16 cellular contexts compared by ENCODE assay signal in the genomic region with DNA sequence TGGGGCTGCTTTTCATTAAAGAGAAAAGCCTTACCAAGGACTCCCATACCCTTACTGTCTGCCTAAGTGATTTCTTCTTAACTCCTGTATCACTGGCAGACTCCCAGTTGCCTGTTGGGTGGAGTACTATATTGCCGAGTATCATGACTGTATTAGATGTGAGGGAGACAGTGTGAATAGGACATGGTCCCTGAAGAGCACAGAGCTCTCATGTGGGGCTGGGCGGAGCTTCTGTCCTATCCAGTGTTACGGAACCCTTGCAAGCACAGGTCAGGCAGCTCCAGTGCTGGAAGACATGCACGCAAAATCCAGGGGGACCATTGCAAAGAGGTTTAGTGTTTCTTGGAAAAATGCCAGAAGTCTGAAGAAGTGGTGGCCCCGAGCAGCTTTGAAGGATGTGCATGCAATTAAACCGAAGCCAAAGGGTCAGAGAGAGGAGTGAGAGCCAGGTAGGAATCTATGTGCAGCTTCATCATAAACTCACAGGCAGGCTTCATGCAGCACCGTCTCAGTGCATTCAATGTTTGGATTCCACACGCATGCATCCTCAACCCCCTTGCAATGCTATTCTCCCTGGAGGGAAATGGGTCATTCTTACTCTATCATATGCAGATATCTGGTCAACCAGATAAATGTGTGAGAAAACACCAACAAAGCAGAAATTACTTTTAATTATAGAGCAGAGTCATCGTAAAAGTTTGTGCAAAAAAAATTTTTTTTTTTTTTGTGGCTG. TPM values are rescaled to one million over a fixed set of nuclear protein-coding genes. Genes with fewer than 3 reads are reported as not detected.
DNase-seq lines count a peak whose midpoint lies in the region; ATAC-seq and TF ChIP-seq lines count a peak whose summit lies in the region.
"Had no signal": no experiment of that assay in that cellular context is flagged by ENCODE, and none has a peak within 500 bp of the region (broad histone marks: within the 10 kb centered on the region; RNA-seq: fewer than 3 reads in every experiment).

No MANE protein-coding gene starts in this region.

- intact Hi-C loops in mucosa of descending colon (cut with DNase I, micrococcal nuclease): no loop called here

- ATAC-seq in mucosa of descending colon: peak; percentile 72
- no peak for ATAC-seq in GM21367 (IDR thresholded peaks at IDR 0.05; ENCODE audit: unreplicated experiment)
- no peak for ATAC-seq in GM21528 (IDR thresholded peaks at IDR 0.05; ENCODE audit: low FRiP score, unreplicated experiment)
- ATAC-seq: foreskin keratinocyte; stimulated activated effector memory CD8-positive, alpha-beta T cell treated with anti-CD3 and anti-CD28 coated beads, Interleukin-12 subunit alpha, Interleukin-12 subunit beta, amount 100 ng/mL, for 72 hours had no signal

- no peaks in the 10 kb centered on the region for H3K4me1 ChIP-seq in mucosa of descending colon (ENCODE audit: low read depth)
- H3K4me1 ChIP-seq: foreskin keratinocyte, transverse colon had no signal

- DNase-seq in Daoy (ENCODE audit: low read depth) (peak; percentile 4), NCI-H146 treated with DMSO at 0.1 percent for 48 hours (lab: John Stamatoyannopoulos, UW; ENCODE audit: unreplicated experiment) (peak; percentile 41), RPMI7951 (ENCODE audit: low read depth) (peak; percentile 15), mucosa of descending colon (no peak), amniotic stem cell (lab: John Stamatoyannopoulos, UW) (no peak), NCI-H2107 treated with DMSO at 0.1 percent for 48 hours (lab: John Stamatoyannopoulos, UW; ENCODE audit: unreplicated experiment) (no peak)
- DNase-seq: activated CD4-positive, alpha-beta T cell treated with anti-CD3 and anti-CD28 coated beads, Interleukin-2, amount 50 U/mL, for 1 hour; activated naive CD8-positive, alpha-beta T cell treated with anti-CD3 and anti-CD28 coated beads for 36 hours; activated T-cell treated with anti-CD3 and anti-CD28 coated beads, Interleukin-2, amount 50 U/mL, for 48 hours; mammary epithelial cell; SK-N-SH; transverse colon had no signal

- H3K36me3 ChIP-seq in mucosa of descending colon (ENCODE audit: low read depth): no peaks in the 10 kb centered on the region
- H3K36me3 ChIP-seq: transverse colon had no signal

- no peaks in the 10 kb centered on the region for H3K9me3 ChIP-seq in mucosa of descending colon
- H3K9me3 ChIP-seq: SK-N-SH, transverse colon had no signal

- H3K4me3 ChIP-seq in mucosa of descending colon: no peak overlapping the region
- H3K4me3 ChIP-seq: transverse colon had no signal

- TF ChIP-seq CTCF in mucosa of descending colon (IDR thresholded peaks at IDR 0.05): no peak

RNA-seq across cellular contexts. Expression of gene DHRSX, which starts 49.7 kb away (rescaled TPM):
- 7.0 and 12.3 TPM in 2 replicates for total RNA-seq in Daoy (2014; rRNA removed; shearing (Covaris generic))
- 14.4 and 16.9 TPM in 2 replicates for total RNA-seq in RPMI7951 (2014; rRNA removed; shearing (Covaris generic))
- total RNA-seq in mucosa of descending colon: 10 to 100 TPM; 24.9 to 52.4 (median 37.5) TPM

RNA-seq across cellular contexts. Expression of gene ZBED1, which starts 49.7 kb away (rescaled TPM):
- total RNA-seq in Daoy (2014; rRNA removed; shearing (Covaris generic)): 12.3 and 12.9 TPM in 2 replicates
- total RNA-seq in RPMI7951 (2014; rRNA removed; shearing (Covaris generic)): 8.1 and 8.2 TPM in 2 replicates
- 10 to 100 TPM; 43.0 to 71.2 (median 47.8) TPM for total RNA-seq in mucosa of descending colon

Comparison
In these comparisons a context has a peak if more than half of its experiments do, and no peak if none do; other contexts are left out.
1. DNase-seq: peak in Daoy (single experiment), NCI-H146 treated with DMSO at 0.1 percent for 48 hours (single experiment) and RPMI7951 (single experiment); none in mucosa of descending colon (0 of 3), amniotic stem cell (single experiment) and NCI-H2107 treated with DMSO at 0.1 percent for 48 hours (single experiment).